ENCODE assay signal across 20 cellular contexts in genomic region chrX:19836337-19836736, GRCh38. TPM values are rescaled to one million over a fixed set of nuclear protein-coding genes. Genes with fewer than 3 reads are reported as not detected.
A peak's percentile ranks its signal among the peaks of the same experiment; 100 is the strongest.
DNase-seq lines count a peak whose midpoint lies in the region; ATAC-seq and TF ChIP-seq lines count a peak whose summit lies in the region.
"Had no signal": no experiment of that assay in that cellular context is flagged by ENCODE, and none has a peak within 500 bp of the region (broad histone marks: within the 10 kb centered on the region; RNA-seq: fewer than 3 reads in every experiment).

No MANE protein-coding gene starts in this region.

- TF ChIP-seq CTCF in Loucy (conservative IDR thresholded peaks at IDR 0.05; ENCODE audit: low read length) (no peak), neutrophil (IDR thresholded peaks at IDR 0.05) (no peak)

- H3F3A ChIP-seq in Loucy (ENCODE audit: low read depth) = peaks cover 5% of the 10 kb centered on the region; the same call in 1 of the 2 replicates

- peaks cover 35% of the 10 kb centered on the region for H3K4me1 ChIP-seq in Loucy (ENCODE audit: insufficient read depth, low read length, poor library complexity, severe bottlenecking)
- peaks cover 42 to 57% of the 10 kb centered on the region in 2 experiments for H3K4me1 ChIP-seq in neutrophil (ENCODE audit: control insufficient read depth in 1 of 2, insufficient read depth in 1 of 2, low read depth in 1 of 2, low read length in 1 of 2)

- no peak overlapping the region for H2AFZ ChIP-seq in Loucy (ENCODE audit: low read length)
- H2AFZ ChIP-seq: parathyroid adenoma had no signal

- no peaks in the 10 kb centered on the region for H3K9me3 Mint-ChIP-seq in activated CD8-positive, alpha-beta memory T cell treated with anti-CD3 and anti-CD28 coated beads, Interleukin-2, amount 10 ng/mL, durations not matched to agents 7 days and 5 days (ENCODE audit: low read depth)
- no peaks in the 10 kb centered on the region for H3K9me3 Mint-ChIP-seq in activated CD8-positive, alpha-beta T cell treated with anti-CD3 and anti-CD28 coated beads, Interleukin-2, amount 10 ng/mL, durations not matched to agents 7 days and 5 days (ENCODE audit: insufficient read depth)

- H3K79me2 ChIP-seq in Loucy (ENCODE audit: insufficient read depth, low read length) = peaks cover 18% of the 10 kb centered on the region

- intact Hi-C loops in cardiac septum (cut with DNase I) = no loop called here

- CTCF ChIA-PET in activated CD8-positive, alpha-beta memory T cell treated with anti-CD3 and anti-CD28 coated beads, Interleukin-2, amount 10 ng/mL, durations not matched to agents 7 days and 5 days (lab: Charles Lee) = interaction anchor here (0.9 kb wide), 1 partner anchor 35 kb away, joined by 3 read pairs; no protein-coding TSS in a partner anchor
- CTCF ChIA-PET in activated CD8-positive, alpha-beta T cell treated with anti-CD3 and anti-CD28 coated beads, Interleukin-2, amount 10 ng/mL, durations not matched to agents 7 days and 5 days (lab: Charles Lee) = interaction anchor here (1.7 kb wide), 1 partner anchor 9 kb away, joined by 5 read pairs; no protein-coding TSS in a partner anchor

- H4K20me1 ChIP-seq in Loucy (ENCODE audit: insufficient read depth, low read length, poor library complexity, severe bottlenecking) = no peaks in the 10 kb centered on the region

- peak overlapping the region; percentile 67 for H3K4me2 ChIP-seq in Loucy (ENCODE audit: low read depth, low read length, poor library complexity, severe bottlenecking)

- peak overlapping the region; percentile 57 for H3K27ac ChIP-seq in neutrophil
- H3K27ac ChIP-seq: left lung, parathyroid adenoma had no signal

- H3K9me2 ChIP-seq in Loucy (replicated peaks; ENCODE audit: low read depth, low read length) = no peaks in the 10 kb centered on the region

- peaks cover 24% of the 10 kb centered on the region for H3K36me3 Mint-ChIP-seq in activated CD8-positive, alpha-beta memory T cell treated with anti-CD3 and anti-CD28 coated beads, Interleukin-2, amount 10 ng/mL, durations not matched to agents 7 days and 5 days
- peaks cover 32% of the 10 kb centered on the region for H3K36me3 Mint-ChIP-seq in activated CD8-positive, alpha-beta T cell treated with anti-CD3 and anti-CD28 coated beads, Interleukin-2, amount 10 ng/mL, durations not matched to agents 7 days and 5 days (ENCODE audit: low read depth)
- H3K36me3 Mint-ChIP-seq: type B pancreatic cell had no signal

- POLR2A ChIA-PET in activated CD8-positive, alpha-beta T cell treated with anti-CD3 and anti-CD28 coated beads, Interleukin-2, amount 10 ng/mL, durations not matched to agents 7 days and 5 days (lab: Charles Lee) = no interaction called here

- H3K4me3 Mint-ChIP-seq in activated CD8-positive, alpha-beta memory T cell treated with anti-CD3 and anti-CD28 coated beads, Interleukin-2, amount 10 ng/mL, durations not matched to agents 7 days and 5 days = peak overlapping the region; percentile 7
- H3K4me3 Mint-ChIP-seq in activated CD8-positive, alpha-beta T cell treated with anti-CD3 and anti-CD28 coated beads, Interleukin-2, amount 10 ng/mL, durations not matched to agents 7 days and 5 days = peak overlapping the region; percentile 49
- H3K4me3 Mint-ChIP-seq: endodermal cell, type B pancreatic cell had no signal

- no peaks in the 10 kb centered on the region for H3K9me3 ChIP-seq in Loucy (ENCODE audit: insufficient read depth, low read depth, low read length)
- H3K9me3 ChIP-seq in neutrophil = no peaks in the 10 kb centered on the region
- H3K9me3 ChIP-seq: left lung had no signal

- ATAC-seq in activated CD8-positive, alpha-beta memory T cell treated with anti-CD3 and anti-CD28 coated beads, Interleukin-2, amount 10 ng/mL, durations not matched to agents 7 days and 5 days = no peak
- peak; percentile 23 for ATAC-seq in activated CD8-positive, alpha-beta T cell treated with anti-CD3 and anti-CD28 coated beads, Interleukin-2, amount 10 ng/mL, durations not matched to agents 7 days and 5 days
- ATAC-seq: K562, left lung had no signal

- peaks cover 15% of the 10 kb centered on the region; the same call in 1 of the 2 replicates for H3K36me3 ChIP-seq in Loucy (ENCODE audit: insufficient read depth, low read length)
- peaks cover 6% of the 10 kb centered on the region for H3K36me3 ChIP-seq in neutrophil
- H3K36me3 ChIP-seq: left lung had no signal

- DNase-seq in activated CD8-positive, alpha-beta memory T cell treated with anti-CD3 and anti-CD28 coated beads, Interleukin-2, amount 10 ng/mL, durations not matched to agents 7 days and 5 days = peak; percentile 55
- no peak for DNase-seq in activated CD8-positive, alpha-beta memory T cell treated with anti-CD3 and anti-CD28 coated beads, Interleukin-2, amount 50 U/mL, for 4 hours
- DNase-seq in activated CD8-positive, alpha-beta T cell treated with anti-CD3 and anti-CD28 coated beads, Interleukin-2, amount 10 ng/mL, durations not matched to agents 7 days and 5 days = peak; percentile 38
- DNase-seq in cardiac septum (ENCODE audit: low spot score) = no peak
- no peak for DNase-seq in HT-29 (ENCODE audit: low spot score)
- no peak for DNase-seq in NCI-H2171 (lab: John Stamatoyannopoulos, UW)
- DNase-seq: amygdala; cerebellar nuclear complex; endodermal cell; GF-D8; left lung; NCI-H1417 treated with DMSO at 0.1 percent for 48 hours; NCI-H226; SHP77; stimulated activated CD4-positive, alpha-beta T cell treated with anti-CD3 and anti-CD28 coated beads, Interleukin-4, amount 100 ng/mL, for 4 hours had no signal

- H3K27ac Mint-ChIP-seq in activated CD8-positive, alpha-beta memory T cell treated with anti-CD3 and anti-CD28 coated beads, Interleukin-2, amount 10 ng/mL, durations not matched to agents 7 days and 5 days = peak overlapping the region; percentile 85
- H3K27ac Mint-ChIP-seq in activated CD8-positive, alpha-beta T cell treated with anti-CD3 and anti-CD28 coated beads, Interleukin-2, amount 10 ng/mL, durations not matched to agents 7 days and 5 days = peak overlapping the region; percentile 91
- H3K27ac Mint-ChIP-seq: endodermal cell, type B pancreatic cell had no signal

- H3K4me3 ChIP-seq in Loucy (ENCODE audit: low read length, poor library complexity, severe bottlenecking) (peak overlapping the region; percentile 34), neutrophil (ENCODE audit: low read depth in 1 of 2, low read length in 1 of 2) (no peak overlapping the region)
- H3K4me3 ChIP-seq: K562, left lung had no signal

- H3K27me3 ChIP-seq in Loucy (ENCODE audit: insufficient read depth, low read length, poor library complexity, severe bottlenecking) = no peaks in the 10 kb centered on the region
- H3K27me3 ChIP-seq in neutrophil = no peaks in the 10 kb centered on the region
- H3K27me3 ChIP-seq: left lung had no signal

- H3K4me1 Mint-ChIP-seq in activated CD8-positive, alpha-beta memory T cell treated with anti-CD3 and anti-CD28 coated beads, Interleukin-2, amount 10 ng/mL, durations not matched to agents 7 days and 5 days = peaks cover 49% of the 10 kb centered on the region
- H3K4me1 Mint-ChIP-seq in activated CD8-positive, alpha-beta T cell treated with anti-CD3 and anti-CD28 coated beads, Interleukin-2, amount 10 ng/mL, durations not matched to agents 7 days and 5 days (ENCODE audit: low read depth) = peaks cover 57% of the 10 kb centered on the region

- no peaks in the 10 kb centered on the region for H3K27me3 Mint-ChIP-seq in activated CD8-positive, alpha-beta memory T cell treated with anti-CD3 and anti-CD28 coated beads, Interleukin-2, amount 10 ng/mL, durations not matched to agents 7 days and 5 days
- H3K27me3 Mint-ChIP-seq in activated CD8-positive, alpha-beta T cell treated with anti-CD3 and anti-CD28 coated beads, Interleukin-2, amount 10 ng/mL, durations not matched to agents 7 days and 5 days (ENCODE audit: low read depth) = no peaks in the 10 kb centered on the region

- no peak overlapping the region for H3K9ac ChIP-seq in Loucy (ENCODE audit: low read depth, low read length, poor library complexity, severe bottlenecking)
- H3K9ac ChIP-seq: parathyroid adenoma had no signal

RNA-seq across cellular contexts. Expression of gene SH3KBP1, which starts 51.1 kb away (rescaled TPM):
- total RNA-seq in activated CD8-positive, alpha-beta memory T cell treated with anti-CD3 and anti-CD28 coated beads, Interleukin-2, amount 10 ng/mL, durations not matched to agents 7 days and 5 days = 100 to 1,000 TPM in 1 of 2 experiments, 10 to 100 TPM in 1; 99.7 to 119 TPM
- total RNA-seq in activated CD8-positive, alpha-beta T cell treated with anti-CD3 and anti-CD28 coated beads, Interleukin-2, amount 10 ng/mL, durations not matched to agents 7 days and 5 days = 10 to 100 TPM; 85.6 to 95.3 TPM
- 13.3 TPM for total RNA-seq in cardiac septum
- 22.5 and 24.8 TPM in 2 replicates for total RNA-seq in HT-29 (2014; rRNA removed; shearing (Covaris generic))

Comparison
In these comparisons a context has a peak if more than half of its experiments do, and no peak if none do; other contexts are left out.
1. DNase-seq: peak in activated CD8-positive, alpha-beta memory T cell treated with anti-CD3 and anti-CD28 coated beads, Interleukin-2, amount 10 ng/mL, durations not matched to agents 7 days and 5 days (single experiment) and activated CD8-positive, alpha-beta T cell treated with anti-CD3 and anti-CD28 coated beads, Interleukin-2, amount 10 ng/mL, durations not matched to agents 7 days and 5 days (single experiment); none in activated CD8-positive, alpha-beta memory T cell treated with anti-CD3 and anti-CD28 coated beads, Interleukin-2, amount 50 U/mL, for 4 hours (single experiment), cardiac septum (single experiment), HT-29 (single experiment) and NCI-H2171 (single experiment).